23 cellular contexts compared by ENCODE assay signal in genomic region chr4:154039435-154040061, GRCh38.
"Had no signal": no experiment of that assay in that cellular context is flagged by ENCODE, and none has a peak within 500 bp of the region (broad histone marks: within the 10 kb centered on the region; RNA-seq: fewer than 3 reads in every experiment).

No MANE protein-coding gene starts in this region.

- H3K36me3 ChIP-seq: lower lobe of right lung, right atrium auricular region, tibial artery had no signal

- ATAC-seq: activated T-helper 17 cell treated with anti-CD3 and anti-CD28 coated beads, Interleukin-2, amount 50 U/mL, for 72 hours; lower lobe of right lung; natural killer cell; stimulated activated naive CD8-positive, alpha-beta T cell treated with anti-CD3 and anti-CD28 coated beads, Interleukin-15, Interleukin-2, amounts not matched to agents 100 U/mL and 50 U/mL, for 24 hours had no signal

- H3K4me1 ChIP-seq: lower lobe of right lung, right atrium auricular region, tibial artery had no signal

- H3K4me3 ChIP-seq: dorsolateral prefrontal cortex, lower lobe of right lung, right atrium auricular region, tibial artery had no signal

- FAIRE-seq: colon, frontal cortex, urothelium cell line had no signal

- H3K27me3 ChIP-seq: right atrium auricular region, tibial artery had no signal

- H3K27ac ChIP-seq: dorsolateral prefrontal cortex, lower lobe of right lung, right atrium auricular region, tibial artery had no signal

- H3K9me3 ChIP-seq: lower lobe of right lung, right atrium auricular region, tibial artery had no signal

- DNase-seq: activated B cell treated with CpG ODN at 0.5 μM for 24 hours; activated CD4-positive, alpha-beta memory T cell treated with anti-CD3 and anti-CD28 coated beads for 36 hours; activated CD4-positive, alpha-beta T cell treated with anti-CD3 and anti-CD28 coated beads for 4 hours; activated naive CD4-positive, alpha-beta T cell; activated naive CD8-positive, alpha-beta T cell treated with anti-CD3 and anti-CD28 coated beads, Interleukin-2, amount 10 ng/mL, durations not matched to agents 7 days and 5 days; activated T-cell treated with anti-CD3 and anti-CD28 coated beads, Interleukin-2, amount 50 U/mL, for 1 hour; amygdala; dorsolateral prefrontal cortex; endodermal cell; hypothalamus; islet precursor cell; lower lobe of right lung; natural killer cell; nucleus accumbens; stimulated activated naive CD8-positive, alpha-beta T cell treated with anti-CD3 and anti-CD28 coated beads, Interleukin-15, Interleukin-2, amounts not matched to agents 100 U/mL and 50 U/mL, for 24 hours; substantia nigra; T-helper 9 cell; tibial artery had no signal
